Comparison of ENCODE assay signal across 9 cellular contexts in genomic region chrX:41384041-41384705, GRCh38. TPM values are rescaled to one million over a fixed set of nuclear protein-coding genes. Genes with fewer than 3 reads are reported as not detected.
DNase-seq lines count a peak whose midpoint lies in the region; ATAC-seq and TF ChIP-seq lines count a peak whose summit lies in the region.
"Had no signal": no experiment of that assay in that cellular context is flagged by ENCODE, and none has a peak within 500 bp of the region (broad histone marks: within the 10 kb centered on the region; RNA-seq: fewer than 3 reads in every experiment).

No MANE protein-coding gene starts in this region.

- peak overlapping the region; percentile 24 for H3K4me3 Mint-ChIP-seq in Calu3 (ENCODE audit: low read depth, unreplicated experiment)
- peak overlapping the region; percentile 80 for H3K4me3 Mint-ChIP-seq in activated T-helper 17 cell treated with anti-CD3 and anti-CD28 coated beads, Interleukin-2, amount 50 U/mL, for 72 hours

- no peaks in the 10 kb centered on the region for H3K79me2 ChIP-seq in OCI-LY3 (ENCODE audit: low read length)

- H3K27me3 ChIP-seq in OCI-LY3 (ENCODE audit: low read depth, low read length) (no peaks in the 10 kb centered on the region), left ventricle myocardium inferior (ENCODE audit: low read depth) (no peaks in the 10 kb centered on the region)

- CTCF ChIA-PET in Calu3 (lab: Charles Lee): interaction anchor here (0.5 to 1.0 kb wide), 3 partner anchors 15 to 47 kb away, joined by 3 to 4 read pairs (median 3); no protein-coding TSS in a partner anchor

- H3K27ac ChIP-seq in OCI-LY3 (ENCODE audit: low read length) (no peak overlapping the region), left ventricle myocardium inferior (replicated peaks) (no peak overlapping the region)

- no peak overlapping the region for H3K4me3 ChIP-seq in OCI-LY3 (ENCODE audit: low read length)
- H3K4me3 ChIP-seq in left ventricle myocardium inferior: no peak overlapping the region
- H3K4me3 ChIP-seq: dorsolateral prefrontal cortex had no signal

- H2AFZ ChIP-seq in OCI-LY3 (ENCODE audit: low read depth, low read length): peak overlapping the region; percentile 77

- H3K4me1 ChIP-seq in OCI-LY3 (ENCODE audit: low read length) (peaks cover 3% of the 10 kb centered on the region; the same call in 1 of the 2 replicates), left ventricle myocardium inferior (no peaks in the 10 kb centered on the region)

- H3K27me3 Mint-ChIP-seq in Calu3 (ENCODE audit: unreplicated experiment): no peaks in the 10 kb centered on the region
- no peaks in the 10 kb centered on the region for H3K27me3 Mint-ChIP-seq in activated T-helper 17 cell treated with anti-CD3 and anti-CD28 coated beads, Interleukin-2, amount 50 U/mL, for 72 hours

- H3K4me2 ChIP-seq in OCI-LY3 (ENCODE audit: low read length): peak overlapping the region; percentile 43

- no peak for TF ChIP-seq CTCF in Calu3 (IDR thresholded peaks at IDR 0.05; ENCODE audit: unreplicated experiment)
- no peak for TF ChIP-seq CTCF in OCI-LY3 (IDR thresholded peaks at IDR 0.05; ENCODE audit: low read depth, low read length)
- TF ChIP-seq CTCF in left ventricle myocardium inferior (IDR thresholded peaks at IDR 0.05; ENCODE audit: borderline replicate concordance): no peak

- no peaks in the 10 kb centered on the region for H4K20me1 ChIP-seq in OCI-LY3 (ENCODE audit: insufficient read depth, low read length)

- peaks cover 33% of the 10 kb centered on the region for H3K4me1 Mint-ChIP-seq in Calu3 (ENCODE audit: low read depth, unreplicated experiment)
- peaks cover 4% of the 10 kb centered on the region for H3K4me1 Mint-ChIP-seq in activated T-helper 17 cell treated with anti-CD3 and anti-CD28 coated beads, Interleukin-2, amount 50 U/mL, for 72 hours

- ATAC-seq in activated T-helper 17 cell treated with anti-CD3 and anti-CD28 coated beads, Interleukin-2, amount 50 U/mL, for 72 hours (replicated peaks): peak; percentile 72
- no peak for ATAC-seq in GM21447 (IDR thresholded peaks at IDR 0.05; ENCODE audit: unreplicated experiment)
- no peak for ATAC-seq in HG03378 (IDR thresholded peaks at IDR 0.05; ENCODE audit: unreplicated experiment)
- ATAC-seq in HG03469 (IDR thresholded peaks at IDR 0.05; ENCODE audit: unreplicated experiment): no peak

- peaks cover 13% of the 10 kb centered on the region for H3K36me3 Mint-ChIP-seq in Calu3 (ENCODE audit: insufficient read depth, unreplicated experiment)
- no peaks in the 10 kb centered on the region for H3K36me3 Mint-ChIP-seq in activated T-helper 17 cell treated with anti-CD3 and anti-CD28 coated beads, Interleukin-2, amount 50 U/mL, for 72 hours (ENCODE audit: low read depth)

- H3K36me3 ChIP-seq in OCI-LY3 (replicated peaks; ENCODE audit: low read depth, low read length) (no peaks in the 10 kb centered on the region), left ventricle myocardium inferior (no peaks in the 10 kb centered on the region)

- H3K9me3 Mint-ChIP-seq in Calu3 (ENCODE audit: low read depth, unreplicated experiment): no peaks in the 10 kb centered on the region
- H3K9me3 Mint-ChIP-seq in activated T-helper 17 cell treated with anti-CD3 and anti-CD28 coated beads, Interleukin-2, amount 50 U/mL, for 72 hours: no peaks in the 10 kb centered on the region

- peak overlapping the region; percentile 87 for H3K27ac Mint-ChIP-seq in Calu3 (ENCODE audit: unreplicated experiment)
- H3K27ac Mint-ChIP-seq in activated T-helper 17 cell treated with anti-CD3 and anti-CD28 coated beads, Interleukin-2, amount 50 U/mL, for 72 hours: peak overlapping the region; percentile 95

- no peak overlapping the region for H3K9ac ChIP-seq in OCI-LY3 (ENCODE audit: low read length)

- no peaks in the 10 kb centered on the region for H3K9me3 ChIP-seq in OCI-LY3 (ENCODE audit: insufficient read depth, low read length)
- no peaks in the 10 kb centered on the region for H3K9me3 ChIP-seq in left ventricle myocardium inferior (replicated peaks)

- peak; percentile 82 for DNase-seq in Calu3
- peak; percentile 68 for DNase-seq in left ventricle myocardium inferior
- DNase-seq in stimulated activated CD4-positive, alpha-beta T cell treated with anti-CD3 and anti-CD28 coated beads, Interleukin-1b, Interleukin-23, amount 100 ng/mL, for 48 hours: peak; percentile 65

- BruUV-seq in Calu3 (replicated peaks; lab: Mats Ljungman, UMichigan): no TSS peak

- intact Hi-C loops in Calu3 (cut with micrococcal nuclease; ENCODE audit: unreplicated experiment): loop anchor here (10.0 kb wide), 1 partner anchor 49 kb away; the partner anchor contains the start of gene DDX3X
- intact Hi-C loops in left ventricle myocardium inferior (cut with micrococcal nuclease): no loop called here

RNA-seq across cellular contexts. Expression of gene DDX3X, which starts 50.2 kb away (rescaled TPM):
- total RNA-seq in Calu3 (2022): 308 and 321 TPM in 2 replicates
- total RNA-seq in activated T-helper 17 cell treated with anti-CD3 and anti-CD28 coated beads, Interleukin-2, amount 50 U/mL, for 72 hours: 100 to 1,000 TPM; 226 to 303 TPM
- total RNA-seq in left ventricle myocardium inferior: 138 TPM
